In the genomic region with DNA sequence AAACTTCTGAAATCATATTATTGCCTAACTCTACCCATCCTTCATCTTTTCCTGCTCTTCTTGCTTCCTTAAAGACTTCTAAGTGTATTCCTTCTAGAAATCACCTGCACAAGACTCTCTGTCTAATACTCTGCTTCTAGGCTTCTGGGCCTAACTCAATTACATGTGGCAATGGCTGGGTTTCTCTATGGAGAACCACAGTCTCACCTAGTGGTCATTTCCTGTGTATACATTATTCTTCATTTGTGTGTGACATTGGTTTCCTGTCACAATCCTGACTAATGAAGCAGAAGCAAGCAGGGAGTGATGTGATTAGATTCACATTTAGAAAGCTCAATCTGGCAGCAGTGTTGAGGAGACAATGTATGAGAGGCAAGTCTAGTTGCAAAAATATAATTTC, we compare ENCODE assay signal across 9 cellular contexts. TPM values are rescaled to one million over a fixed set of nuclear protein-coding genes. Genes with fewer than 3 reads are reported as not detected.
DNase-seq lines count a peak whose midpoint lies in the region; ATAC-seq and TF ChIP-seq lines count a peak whose summit lies in the region.
"Had no signal": no experiment of that assay in that cellular context is flagged by ENCODE, and none has a peak within 500 bp of the region (broad histone marks: within the 10 kb centered on the region; RNA-seq: fewer than 3 reads in every experiment).

No MANE protein-coding gene starts in this region.

- H3K4me1 ChIP-seq in neuronal stem cell (ENCODE audit: control insufficient read depth in 2 of 2, insufficient read depth in 1 of 2, low read depth in 1 of 2, low read length in 2 of 2) = no peaks in the 10 kb centered on the region
- H3K4me1 ChIP-seq in heart left ventricle = peaks cover 0 to 19% (median 0%) of the 10 kb centered on the region in 12 donors

- ATAC-seq in GM19043 (IDR thresholded peaks at IDR 0.05; ENCODE audit: low read depth, unreplicated experiment) = peak; percentile 65
- ATAC-seq in HG02884 (IDR thresholded peaks at IDR 0.05; ENCODE audit: unreplicated experiment) = no peak
- ATAC-seq in heart left ventricle = no peak

- no peak for TF ChIP-seq CTCF in heart left ventricle (IDR thresholded peaks at IDR 0.05)

- no peak overlapping the region for H3K18ac ChIP-seq in neuronal stem cell (ENCODE audit: low read length)

- intact Hi-C loops in heart left ventricle (cut with DNase I) = no loop called here

- H3K36me3 ChIP-seq in neuronal stem cell (replicated peaks in 1 of 2; ENCODE audit: control insufficient read depth in 2 of 2, insufficient read depth in 2 of 2, low read length in 2 of 2) (no peaks in the 10 kb centered on the region), heart left ventricle (no peaks in the 10 kb centered on the region)

- H4K91ac ChIP-seq in neuronal stem cell (ENCODE audit: low read depth, low read length, poor library complexity) = no peak overlapping the region

- H2BK120ac ChIP-seq in neuronal stem cell (ENCODE audit: low read depth, low read length) = no peak overlapping the region

- H3K4ac ChIP-seq in neuronal stem cell (ENCODE audit: low read length) = no peak overlapping the region

- H3K14ac ChIP-seq in neuronal stem cell (ENCODE audit: low read length) = no peak overlapping the region

- H3K4me2 ChIP-seq in neuronal stem cell (ENCODE audit: insufficient read depth, low read length, poor library complexity, severe bottlenecking) = no peak overlapping the region

- H2BK12ac ChIP-seq in neuronal stem cell (ENCODE audit: low read length) = no peak overlapping the region

- no peak overlapping the region for H2BK5ac ChIP-seq in neuronal stem cell (ENCODE audit: low read length)

- peak overlapping the region; percentile 96 for H3K27ac ChIP-seq in epithelial cell of prostate
- no peak overlapping the region for H3K27ac ChIP-seq in neuronal stem cell (replicated peaks; ENCODE audit: low read length)
- H3K27ac ChIP-seq in heart left ventricle = no peak overlapping the region

- no peak overlapping the region for H2AK5ac ChIP-seq in neuronal stem cell (ENCODE audit: low read depth, low read length)

- H3K27me3 ChIP-seq in neuronal stem cell (ENCODE audit: control insufficient read depth in 3 of 3, insufficient read depth in 3 of 3, low read depth in 1 of 3, low read length in 3 of 3) (no peaks in the 10 kb centered on the region), heart left ventricle (no peaks in the 10 kb centered on the region)

- H2AFZ ChIP-seq in neuronal stem cell (ENCODE audit: low read length) = no peak overlapping the region

- H3K79me1 ChIP-seq in neuronal stem cell (ENCODE audit: low read depth, low read length) = no peaks in the 10 kb centered on the region

- H3K9me3 ChIP-seq in neuronal stem cell (replicated peaks in 1 of 2; ENCODE audit: control insufficient read depth in 2 of 2, insufficient read depth in 1 of 2, low read depth in 1 of 2, low read length in 2 of 2) = no peaks in the 10 kb centered on the region
- peaks cover 0 to 4% (median 0%) of the 10 kb centered on the region in 12 donors for H3K9me3 ChIP-seq in heart left ventricle

- H3K4me3 ChIP-seq in neuronal stem cell (ENCODE audit: low read length in 2 of 2) (no peak overlapping the region), heart left ventricle (no peak overlapping the region)

- H4K8ac ChIP-seq in neuronal stem cell (ENCODE audit: low read depth, low read length) = no peak overlapping the region

- no peak for TF ChIP-seq POLR2A in heart left ventricle (IDR thresholded peaks at IDR 0.05)

- no peak overlapping the region for H3K9ac ChIP-seq in neuronal stem cell (ENCODE audit: low read depth, low read length, poor library complexity)

- DNase-seq in AG08395 (ENCODE audit: low spot score) (peak; percentile 35), HT1080 (ENCODE audit: low read depth) (peak; percentile 88), epithelial cell of prostate (ENCODE audit: low read depth, low spot score) (no peak), DMS114 treated with DMSO at 0.1 percent for 48 hours (lab: John Stamatoyannopoulos, UW; ENCODE audit: unreplicated experiment) (no peak), neuronal stem cell (ENCODE audit: low spot score) (no peak), heart left ventricle (no peak)

- H3K23ac ChIP-seq in neuronal stem cell (ENCODE audit: low read depth, low read length, poor library complexity) = no peak overlapping the region

- H2BK15ac ChIP-seq in neuronal stem cell (ENCODE audit: low read length) = no peak overlapping the region

RNA-seq across cellular contexts. Expression of a gene that starts 16.9 kb away (rescaled TPM):
- 0.20 and 0.37 TPM in 2 replicates for total RNA-seq in HT1080 (2014; rRNA removed; shearing (Covaris generic))
- polyA plus RNA-seq in HT1080 (2015; cell fraction: cytosol; rRNA removed) = 0.01 and 0.02 TPM in 2 replicates
- polyA plus RNA-seq in HT1080 (2015; cell fraction: nucleus; rRNA removed) = 0.06 and 0.18 TPM in 2 replicates
- 0.33 TPM for polyA plus RNA-seq in neuronal stem cell (2013, experiment 1 of 2)
- polyA plus RNA-seq in neuronal stem cell (2013, experiment 2 of 2) = 0.28 TPM
- total RNA-seq in heart left ventricle = 10 to 100 TPM in 1 of 9 donors, under 1 TPM in 5, not detected in 3; 0.13 to 45.0 (median 0.31) TPM
- under 1 TPM; 0.11 to 0.15 TPM for polyA plus RNA-seq in heart left ventricle

RNA-seq across cellular contexts. Expression of a gene that starts 48.8 kb away (rescaled TPM):
- total RNA-seq in HT1080 (2014; rRNA removed; shearing (Covaris generic)) = not detected in 2 replicates
- polyA plus RNA-seq in HT1080 (2015; cell fraction: cytosol; rRNA removed) = 0.02 TPM in 1 of 2 replicates, not detected in the other
- polyA plus RNA-seq in HT1080 (2015; cell fraction: nucleus; rRNA removed) = not detected in 2 replicates
- polyA plus RNA-seq in neuronal stem cell (2013, experiment 1 of 2) = not detected
- polyA plus RNA-seq in neuronal stem cell (2013, experiment 2 of 2) = not detected
- total RNA-seq in heart left ventricle = under 1 TPM in 1 of 9 donors, not detected in 8; 0.41 TPM
- polyA plus RNA-seq in heart left ventricle = not detected
- total RNA-seq: activated CD8-positive, alpha-beta memory T cell treated with anti-CD3 and anti-CD28 coated beads for 36 hours had no signal

Comparison
In these comparisons a context has a peak if more than half of its experiments do, and no peak if none do; other contexts are left out.
1. DNase-seq: peak in AG08395 (single experiment) and HT1080 (single experiment); none in epithelial cell of prostate (single experiment), DMS114 treated with DMSO at 0.1 percent for 48 hours (single experiment), neuronal stem cell (single experiment) and heart left ventricle (0 of 5).